In the genomic region with DNA sequence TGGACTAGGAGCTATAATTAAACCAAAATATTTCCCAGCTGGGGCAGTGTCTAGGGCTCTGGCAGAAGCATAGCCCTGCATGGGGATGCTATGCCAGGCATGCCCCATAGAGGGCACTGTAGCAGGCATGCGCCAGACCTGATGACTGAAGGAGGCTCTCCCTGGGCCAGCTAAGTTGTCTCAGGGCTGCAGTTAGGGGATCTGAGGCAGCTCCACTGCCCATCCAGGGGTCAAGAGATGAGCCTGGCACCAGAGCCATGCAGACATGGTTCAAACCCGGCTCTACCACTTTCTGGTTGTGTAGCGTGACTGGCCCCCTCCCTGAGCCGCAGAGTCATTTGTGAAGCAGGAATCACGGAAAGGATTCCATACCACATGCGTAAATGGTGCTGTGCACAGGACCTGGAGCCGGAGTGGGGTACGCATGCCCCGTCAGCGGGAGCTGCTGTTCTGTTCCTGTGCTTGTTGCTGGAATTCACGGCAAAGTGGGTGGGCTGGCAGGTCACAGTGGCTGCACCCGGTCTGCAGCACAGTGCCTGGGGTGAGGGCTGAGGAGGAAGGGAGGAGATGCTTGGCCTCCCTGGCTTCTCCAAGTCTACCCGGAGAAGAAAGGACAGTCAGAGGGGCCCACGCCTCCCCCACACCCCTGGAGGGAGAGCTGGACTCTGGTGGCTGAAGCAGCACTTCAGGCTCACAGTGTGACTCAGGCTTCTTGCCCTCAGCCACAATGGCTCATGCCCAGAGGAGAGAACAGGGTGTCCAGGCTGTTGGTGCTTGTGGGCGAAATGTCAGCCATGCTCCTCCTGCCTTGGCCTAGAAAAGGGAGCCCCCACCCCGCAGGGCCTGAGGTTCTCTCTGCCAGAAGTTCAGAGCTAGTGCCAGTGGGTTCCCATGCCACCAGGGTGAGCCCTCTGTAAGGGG, we compare ENCODE assay signal across 8 cellular contexts. TPM values are rescaled to one million over a fixed set of nuclear protein-coding genes. Genes with fewer than 3 reads are reported as not detected.
DNase-seq lines count a peak whose midpoint lies in the region; ATAC-seq and TF ChIP-seq lines count a peak whose summit lies in the region.

No MANE protein-coding gene starts in this region.

- DNase-seq in CD4-positive, CD25-positive, alpha-beta regulatory T cell = peak in 2 of 3 donors; percentile 49 to 58
- DNase-seq in GM20000 (ENCODE audit: low spot score) (peak; percentile 81), NCI-H146 treated with DMSO at 0.1 percent for 48 hours (lab: John Stamatoyannopoulos, UW; ENCODE audit: unreplicated experiment) (peak; percentile 1), activated T-cell treated with anti-CD3 and anti-CD28 coated beads for 24 hours (ENCODE audit: low read depth) (peak; percentile 55), esophagus squamous epithelium (lab: John Stamatoyannopoulos, UW) (no peak), nephron progenitor cell (peak; percentile 83), testis (peak; percentile 81)

- TF ChIP-seq POLR2A in esophagus squamous epithelium (IDR thresholded peaks at IDR 0.05) = no peak
- no peak for TF ChIP-seq POLR2A in testis (IDR thresholded peaks at IDR 0.05)

- WGBS in esophagus squamous epithelium, 2 donors = 78 to 89% methylated on average over 11 to 12 of the region's 16 CpGs
- WGBS in testis, 2 donors = 36 to 66% methylated on average over 7 to 15 of the region's 16 CpGs

- H3K27me3 Mint-ChIP-seq in CD4-positive, CD25-positive, alpha-beta regulatory T cell = no peaks in the 10 kb centered on the region
- peaks cover 4% of the 10 kb centered on the region for H3K27me3 Mint-ChIP-seq in nephron progenitor cell (ENCODE audit: low read depth, poor library complexity)

- TF ChIP-seq CTCF in GM20000 (IDR thresholded peaks at IDR 0.05; ENCODE audit: extremely low read depth, missing control alignments) = peak; percentile 94
- TF ChIP-seq CTCF in esophagus squamous epithelium (IDR thresholded peaks at IDR 0.05) = peak in 5 of 6 experiments; percentile 67 to 88 (median 80)
- peak; percentile 90 for TF ChIP-seq CTCF in nephron progenitor cell (IDR thresholded peaks at IDR 0.05)
- TF ChIP-seq CTCF in testis (IDR thresholded peaks at IDR 0.05) = peak; percentile 65 to 87 (median 69)

- no peaks in the 10 kb centered on the region for H3K9me3 Mint-ChIP-seq in CD4-positive, CD25-positive, alpha-beta regulatory T cell
- no peaks in the 10 kb centered on the region for H3K9me3 Mint-ChIP-seq in nephron progenitor cell

- ATAC-seq in CD4-positive, CD25-positive, alpha-beta regulatory T cell (ENCODE audit: low read depth in 2 of 2) = peak; percentile 57 to 81
- ATAC-seq in GM19452 (IDR thresholded peaks at IDR 0.05; ENCODE audit: unreplicated experiment) = no peak

- H3K36me3 Mint-ChIP-seq in CD4-positive, CD25-positive, alpha-beta regulatory T cell = peaks cover 33% of the 10 kb centered on the region
- peaks cover 63% of the 10 kb centered on the region for H3K36me3 Mint-ChIP-seq in nephron progenitor cell (ENCODE audit: low read depth)

- H3K27ac ChIP-seq in CD4-positive, CD25-positive, alpha-beta regulatory T cell (ENCODE audit: insufficient read depth, low read length, poor library complexity, severe bottlenecking) = no peak overlapping the region
- peak overlapping the region in 3 of 4 donors; percentile 42 to 76 (median 43) for H3K27ac ChIP-seq in esophagus squamous epithelium
- H3K27ac ChIP-seq in testis = peak overlapping the region; percentile 50 to 64

- no peaks in the 10 kb centered on the region for H3K9me3 ChIP-seq in CD4-positive, CD25-positive, alpha-beta regulatory T cell (ENCODE audit: control insufficient read depth in 2 of 2, low read length in 2 of 2)
- no peaks in the 10 kb centered on the region for H3K9me3 ChIP-seq in esophagus squamous epithelium
- H3K9me3 ChIP-seq in testis = no peaks in the 10 kb centered on the region

- H3K36me3 ChIP-seq in CD4-positive, CD25-positive, alpha-beta regulatory T cell (ENCODE audit: control insufficient read depth, insufficient read depth, low read length) = peaks cover 28% of the 10 kb centered on the region
- H3K36me3 ChIP-seq in esophagus squamous epithelium (peaks cover 0 to 89% (median 14%) of the 10 kb centered on the region in 3 donors), testis (ENCODE audit: low read depth, missing control alignments) (no peaks in the 10 kb centered on the region)

- no peaks in the 10 kb centered on the region for H3K4me1 ChIP-seq in CD4-positive, CD25-positive, alpha-beta regulatory T cell (ENCODE audit: control insufficient read depth, insufficient read depth, low read length, poor library complexity, severe bottlenecking)
- H3K4me1 ChIP-seq in esophagus squamous epithelium (peaks cover 0 to 40% (median 15%) of the 10 kb centered on the region in 3 donors), testis (peaks cover 46% of the 10 kb centered on the region)

- H3K4me3 ChIP-seq in CD4-positive, CD25-positive, alpha-beta regulatory T cell (ENCODE audit: low read depth, low read length) = no peak overlapping the region
- H3K4me3 ChIP-seq in esophagus squamous epithelium (no peak overlapping the region), testis (no peak overlapping the region)

- peak overlapping the region in 1 of 3 donors; percentile 60 for H3K27ac Mint-ChIP-seq in CD4-positive, CD25-positive, alpha-beta regulatory T cell
- no peak overlapping the region for H3K27ac Mint-ChIP-seq in nephron progenitor cell

- H3K4me1 Mint-ChIP-seq in CD4-positive, CD25-positive, alpha-beta regulatory T cell = no peaks in the 10 kb centered on the region
- peaks cover 52% of the 10 kb centered on the region for H3K4me1 Mint-ChIP-seq in nephron progenitor cell

- no peaks in the 10 kb centered on the region for H3K27me3 ChIP-seq in CD4-positive, CD25-positive, alpha-beta regulatory T cell (ENCODE audit: control insufficient read depth, insufficient read depth, low read length)
- H3K27me3 ChIP-seq in esophagus squamous epithelium (no peaks in the 10 kb centered on the region), testis (no peaks in the 10 kb centered on the region)

- H3K4me3 Mint-ChIP-seq in CD4-positive, CD25-positive, alpha-beta regulatory T cell = no peak overlapping the region
- H3K4me3 Mint-ChIP-seq in nephron progenitor cell = peak overlapping the region; percentile 32

- intact Hi-C loops in esophagus squamous epithelium (cut with DNase I) = no loop called here
- intact Hi-C loops in testis (cut with DNase I; ENCODE audit: low total_unique reads) = loop anchor here (10.0 kb wide), 1 partner anchor 153 kb away; no protein-coding TSS in a partner anchor

RNA-seq across cellular contexts. Expression of gene DNASE1L3, which starts 43.1 kb away (rescaled TPM):
- not detected for total RNA-seq in CD4-positive, CD25-positive, alpha-beta regulatory T cell
- polyA plus RNA-seq in CD4-positive, CD25-positive, alpha-beta regulatory T cell = under 1 TPM in 1 of 4 donors, not detected in 3; 0.14 TPM
- total RNA-seq in esophagus squamous epithelium (10 to 100 TPM in 3 of 4 donors, 1 to 10 TPM in 1; 8.3 to 15.3 (median 11.9) TPM), testis (1 to 10 TPM; 1.2 to 3.8 TPM)
- 8.2 TPM for polyA plus RNA-seq in testis (ENCODE audit: insufficient read depth, low read depth, low replicate concordance)
